In the genomic region with DNA sequence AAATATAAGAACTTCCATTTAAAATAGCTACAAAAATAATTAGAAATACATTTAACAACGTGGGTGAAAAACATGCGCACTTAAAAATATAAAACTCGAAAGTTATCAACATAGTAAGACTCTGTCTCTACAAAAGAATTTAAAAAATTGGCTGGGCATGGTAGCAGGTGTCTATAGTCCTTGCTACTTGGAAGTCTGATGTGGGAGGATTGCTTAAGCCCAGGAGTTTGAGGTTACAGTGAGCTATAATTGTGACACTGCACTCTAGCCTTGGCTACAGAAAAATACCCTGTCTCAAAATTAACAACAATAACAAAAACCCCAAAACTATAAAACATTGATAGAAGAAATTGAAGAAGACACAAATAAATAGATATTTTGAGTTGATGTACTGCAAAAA, we compare ENCODE assay signal across 26 cellular contexts. TPM values are rescaled to one million over a fixed set of nuclear protein-coding genes. Genes with fewer than 3 reads are reported as not detected.
"Had no signal": no experiment of that assay in that cellular context is flagged by ENCODE, and none has a peak within 500 bp of the region (broad histone marks: within the 10 kb centered on the region; RNA-seq: fewer than 3 reads in every experiment).

No MANE protein-coding gene starts in this region.

- H3K27me3 Mint-ChIP-seq: naive thymus-derived CD4-positive, alpha-beta T cell; natural killer cell treated with Interleukin-12 subunit alpha and Interleukin-12 subunit beta and Interleukin-15 and Interleukin-18, amount 100 ng/mL, for 72 hours; progenitor cell of endocrine pancreas; stimulated activated naive B cell treated with anti-CD40 and anti-IgM and Interleukin-4, amounts not matched to agents 10 μg/mL and 1 μg/mL and 100 μg/mL, for 72 hours; stimulated activated naive CD8-positive, alpha-beta T cell treated with anti-CD3 and anti-CD28 coated beads, Interleukin-15, amount 100 ng/mL, for 72 hours; type B pancreatic cell had no signal

- H3K36me3 ChIP-seq: left ventricle myocardium inferior, ovary, uterus had no signal

- H3K27me3 ChIP-seq: ovary, tibial nerve, uterus had no signal

- DNase-seq: hypothalamus; islet precursor cell; left ventricle myocardium inferior; mesendoderm; naive thymus-derived CD4-positive, alpha-beta T cell; ovary; retina; right cardiac atrium; small intestine; stimulated activated CD4-positive, alpha-beta T cell treated with anti-CD3 and anti-CD28 coated beads, Interleukin-1b, Interleukin-23, amount 100 ng/mL, for 48 hours; stimulated activated CD4-positive, alpha-beta T cell treated with anti-CD3 and anti-CD28 coated beads, Interleukin-2, amount 100 ng/mL, for 48 hours; stimulated activated naive B cell treated with anti-CD40 and anti-IgM and Interleukin-4, amounts not matched to agents 10 μg/mL and 1 μg/mL and 100 μg/mL, for 72 hours; stimulated activated naive CD8-positive, alpha-beta T cell treated with anti-CD3 and anti-CD28 coated beads, Interleukin-15, amount 100 ng/mL, for 72 hours; substantia nigra; uterus had no signal

- H3K4me1 ChIP-seq: uterus had no signal

- H3K27ac Mint-ChIP-seq: mesothelial cell of epicardium; natural killer cell treated with Interleukin-12 subunit alpha and Interleukin-12 subunit beta and Interleukin-15 and Interleukin-18, amount 100 ng/mL, for 72 hours; stimulated activated naive B cell treated with anti-CD40 and anti-IgM and Interleukin-4, amounts not matched to agents 10 μg/mL and 1 μg/mL and 100 μg/mL, for 72 hours; stimulated activated naive CD8-positive, alpha-beta T cell treated with anti-CD3 and anti-CD28 coated beads, Interleukin-15, amount 100 ng/mL, for 72 hours; type B pancreatic cell had no signal

- H3K36me3 Mint-ChIP-seq: mesothelial cell of epicardium, type B pancreatic cell had no signal

- H3K4me3 Mint-ChIP-seq: mesothelial cell of epicardium; natural killer cell treated with Interleukin-12 subunit alpha and Interleukin-12 subunit beta and Interleukin-15 and Interleukin-18, amount 100 ng/mL, for 72 hours; stimulated activated naive B cell treated with anti-CD40 and anti-IgM and Interleukin-4, amounts not matched to agents 10 μg/mL and 1 μg/mL and 100 μg/mL, for 72 hours; stimulated activated naive CD8-positive, alpha-beta T cell treated with anti-CD3 and anti-CD28 coated beads, Interleukin-15, amount 100 ng/mL, for 72 hours; type B pancreatic cell had no signal

- H3K4me3 ChIP-seq: left ventricle myocardium inferior, lung, ovary, tibial nerve, uterus had no signal

- ATAC-seq: naive thymus-derived CD4-positive, alpha-beta T cell; natural killer cell treated with Interleukin-12 subunit alpha and Interleukin-12 subunit beta and Interleukin-15 and Interleukin-18, amount 100 ng/mL, for 72 hours; right cardiac atrium; sciatic nerve; stimulated activated naive B cell treated with anti-CD40 and anti-IgM and Interleukin-4, amounts not matched to agents 10 μg/mL and 1 μg/mL and 100 μg/mL, for 72 hours; stimulated activated naive CD8-positive, alpha-beta T cell treated with anti-CD3 and anti-CD28 coated beads, Interleukin-15, amount 100 ng/mL, for 72 hours had no signal

- H3K27ac ChIP-seq: left ventricle myocardium inferior, ovary, tibial nerve, uterus had no signal

- H3K9me3 ChIP-seq: left ventricle myocardium inferior, ovary, tibial nerve, uterus had no signal

RNA-seq across cellular contexts. Expression of a gene that starts 13.8 kb away (rescaled TPM):
- total RNA-seq: kidney epithelial cell; left ventricle myocardium inferior; mesothelial cell of epicardium; mononuclear cell; naive thymus-derived CD4-positive, alpha-beta T cell; natural killer cell treated with Interleukin-12 subunit alpha and Interleukin-12 subunit beta and Interleukin-15 and Interleukin-18, amount 100 ng/mL, for 72 hours; progenitor cell of endocrine pancreas; temporal lobe had no signal
- polyA plus RNA-seq: naive thymus-derived CD4-positive, alpha-beta T cell; neural cell had no signal

RNA-seq across cellular contexts. Expression of a gene that starts 56.3 kb away (rescaled TPM):
- total RNA-seq: progenitor cell of endocrine pancreas had no signal
- polyA plus RNA-seq: neural cell had no signal
